ENCODE assay signal across 8 cellular contexts in genomic region chr3:12965999-12966846, GRCh38.
DNase-seq lines count a peak whose midpoint lies in the region; ATAC-seq and TF ChIP-seq lines count a peak whose summit lies in the region.

No MANE protein-coding gene starts in this region.

- H3K27ac ChIP-seq in VCaP (peak overlapping the region; percentile 99), heart left ventricle (peak overlapping the region in 10 of 12 donors; percentile 45 to 94 (median 83))

- H3K9me3 ChIP-seq in heart left ventricle, result no peaks in the 10 kb centered on the region

- H3K4me3 ChIP-seq in heart left ventricle (peak overlapping the region; percentile 59 to 98 (median 82)), skeletal muscle cell (ENCODE audit: low read depth, low read length) (peak overlapping the region; percentile 67)

- peak; percentile 6 for DNase-seq in HCEC 1CT
- DNase-seq in heart left ventricle, result peak in 1 of 5 donors; percentile 20
- DNase-seq in skeletal muscle cell (ENCODE audit: low read depth), result no peak
- no peak for DNase-seq in NCI-H1694 (lab: John Stamatoyannopoulos, UW)

- H3K4me1 ChIP-seq in heart left ventricle, result peaks cover 21 to 96% (median 86%) of the 10 kb centered on the region in 12 donors

- no peaks in the 10 kb centered on the region for H3K27me3 ChIP-seq in heart left ventricle

- no peak for TF ChIP-seq POLR2A in heart left ventricle (IDR thresholded peaks at IDR 0.05)

- ATAC-seq in heart left ventricle (no peak), GM21528 (IDR thresholded peaks at IDR 0.05; ENCODE audit: low FRiP score, unreplicated experiment) (no peak), HG03520 (IDR thresholded peaks at IDR 0.05; ENCODE audit: unreplicated experiment) (no peak), GM21786 (IDR thresholded peaks at IDR 0.05; ENCODE audit: unreplicated experiment) (no peak)

- intact Hi-C loops in heart left ventricle (cut with DNase I), result loop anchor here in 8 of 10 donors (2.0 to 5.0 kb wide), 2 partner anchors 27 to 34 kb away; no protein-coding TSS in a partner anchor

- H3K36me3 ChIP-seq in heart left ventricle, result no peaks in the 10 kb centered on the region

- 50 to 57% (median 52%) methylated on average over 11 of the region's 11 CpGs for WGBS in heart left ventricle, 4 donors

- TF ChIP-seq CTCF in VCaP (conservative IDR thresholded peaks at IDR 0.05), result no peak
- TF ChIP-seq CTCF in heart left ventricle (IDR thresholded peaks at IDR 0.05), result no peak
